Comparison of ENCODE assay signal across 20 cellular contexts in the genomic region with DNA sequence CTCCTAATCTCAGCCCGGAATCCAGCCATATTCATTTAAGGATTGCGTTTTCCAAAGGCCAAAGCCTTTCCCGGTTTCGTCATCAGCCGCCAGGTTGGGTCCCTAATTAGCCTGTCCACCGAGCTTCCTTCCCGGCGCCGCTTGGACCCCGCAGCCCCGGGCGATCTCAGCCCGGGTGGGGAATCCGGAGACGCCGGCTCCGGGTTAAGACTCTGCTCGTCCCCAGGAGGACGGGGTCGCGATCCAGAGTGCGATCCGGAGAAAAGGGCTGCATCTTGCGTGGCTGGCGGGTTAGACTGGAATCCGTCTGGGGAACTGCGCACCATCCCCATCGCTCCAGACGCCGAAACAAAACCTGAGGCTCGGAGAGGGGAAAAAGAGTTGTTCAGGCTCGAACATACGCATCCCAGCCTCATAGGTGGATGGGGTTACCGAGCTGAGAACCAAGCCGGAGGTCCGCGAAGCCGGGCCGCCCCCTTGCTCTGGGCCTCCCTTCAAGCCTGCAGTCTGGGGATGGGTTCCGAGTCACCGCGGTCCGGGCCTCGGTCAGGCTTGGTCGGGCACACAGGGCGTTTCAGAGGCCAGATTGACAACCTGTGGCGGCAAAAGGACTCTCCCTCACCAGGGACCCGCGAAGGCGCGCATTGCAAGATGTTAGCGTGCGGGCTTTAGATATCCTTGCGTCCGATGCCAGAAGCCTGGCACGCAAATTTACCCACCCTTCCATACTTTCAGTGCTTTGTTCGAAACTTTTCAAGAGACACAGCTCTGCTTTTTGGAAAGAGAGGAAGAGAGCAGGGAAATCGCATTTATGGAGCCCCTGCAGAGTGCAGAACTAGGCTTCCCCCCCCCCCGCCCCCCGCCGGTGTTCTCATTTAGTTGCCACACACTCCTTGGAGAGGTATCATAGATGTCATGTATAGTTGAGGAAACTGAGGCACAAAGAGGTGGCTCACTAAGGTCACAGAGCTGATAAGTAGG. TPM values are rescaled to one million over a fixed set of nuclear protein-coding genes. Genes with fewer than 3 reads are reported as not detected.
DNase-seq lines count a peak whose midpoint lies in the region; ATAC-seq, FAIRE-seq and TF ChIP-seq lines count a peak whose summit lies in the region.
"Had no signal": no experiment of that assay in that cellular context is flagged by ENCODE, and none has a peak within 500 bp of the region (broad histone marks: within the 10 kb centered on the region; RNA-seq: fewer than 3 reads in every experiment).

No MANE protein-coding gene starts in this region.

- H3K27ac Mint-ChIP-seq in activated naive CD4-positive, alpha-beta T cell treated with anti-CD3 and anti-CD28 coated beads, Interleukin-2, amount 10 ng/mL, durations not matched to agents 7 days and 5 days: peak overlapping the region; percentile 55
- no peak overlapping the region for H3K27ac Mint-ChIP-seq in activated naive CD4-positive, alpha-beta T cell treated with anti-CD3 and anti-CD28 coated beads, Interleukin-2, amount 50 U/mL, for 72 hours
- H3K27ac Mint-ChIP-seq in mesothelial cell of epicardium (peak overlapping the region; percentile 97), type B pancreatic cell (peak overlapping the region; percentile 89)
- H3K27ac Mint-ChIP-seq: activated T-helper 17 cell treated with anti-CD3 and anti-CD28 coated beads, Interleukin-2, amount 50 U/mL, for 72 hours had no signal

- H4K20me1 ChIP-seq in endothelial cell of umbilical vein (replicated peaks; ENCODE audit: control insufficient read depth, extremely low read depth, insufficient read depth, low read length): no peaks in the 10 kb centered on the region

- FAIRE-seq in endothelial cell of umbilical vein (lab: Jason Lieb, UNC): no peak
- FAIRE-seq: TTC549 had no signal

- TF ChIP-seq POLR2A in endothelial cell of umbilical vein (IDR thresholded peaks at IDR 0.05; ENCODE audit: low read depth, low read length): no peak

- ATAC-seq in activated naive CD4-positive, alpha-beta T cell treated with anti-CD3 and anti-CD28 coated beads, Interleukin-2, amount 50 U/mL, for 72 hours: no peak
- ATAC-seq in lower lobe of right lung: no peak
- ATAC-seq in GM19395 (IDR thresholded peaks at IDR 0.05; ENCODE audit: unreplicated experiment): no peak
- ATAC-seq: activated T-helper 17 cell treated with anti-CD3 and anti-CD28 coated beads, Interleukin-2, amount 50 U/mL, for 72 hours; left colon; Right ventricle myocardium inferior had no signal

- H3K4me3 ChIP-seq in endothelial cell of umbilical vein (replicated peaks in 1 of 3; ENCODE audit: insufficient read depth in 1 of 3, low read depth in 1 of 3, low read length in 3 of 3) (no peak overlapping the region), lower lobe of right lung (no peak overlapping the region)
- H3K4me3 ChIP-seq: breast epithelium had no signal

- dilution Hi-C loops in endothelial cell of umbilical vein (cut with MboI; ENCODE audit: extremely low pct_ligation_motif_present, low sequenced_read_pairs): no loop called here

- POLR2A ChIA-PET in endothelial cell of umbilical vein (lab: Charles Lee): no interaction called here

- intact Hi-C loops in endothelial cell of umbilical vein (cut with micrococcal nuclease): no loop called here
- intact Hi-C loops in lower lobe of right lung (cut with DNase I): no loop called here

- peaks cover 84% of the 10 kb centered on the region for H3K27me3 Mint-ChIP-seq in activated naive CD4-positive, alpha-beta T cell treated with anti-CD3 and anti-CD28 coated beads, Interleukin-2, amount 10 ng/mL, durations not matched to agents 7 days and 5 days
- H3K27me3 Mint-ChIP-seq in mesothelial cell of epicardium (ENCODE audit: low read depth): no peaks in the 10 kb centered on the region
- H3K27me3 Mint-ChIP-seq in type B pancreatic cell: peaks cover 92% of the 10 kb centered on the region

- H3K9me3 Mint-ChIP-seq in activated naive CD4-positive, alpha-beta T cell treated with anti-CD3 and anti-CD28 coated beads, Interleukin-2, amount 10 ng/mL, durations not matched to agents 7 days and 5 days: no peaks in the 10 kb centered on the region
- no peaks in the 10 kb centered on the region for H3K9me3 Mint-ChIP-seq in activated naive CD4-positive, alpha-beta T cell treated with anti-CD3 and anti-CD28 coated beads, Interleukin-2, amount 50 U/mL, for 72 hours
- no peaks in the 10 kb centered on the region for H3K9me3 Mint-ChIP-seq in mesothelial cell of epicardium
- no peaks in the 10 kb centered on the region for H3K9me3 Mint-ChIP-seq in type B pancreatic cell
- H3K9me3 Mint-ChIP-seq: activated T-helper 17 cell treated with anti-CD3 and anti-CD28 coated beads, Interleukin-2, amount 50 U/mL, for 72 hours had no signal

- H3K27me3 ChIP-seq in endothelial cell of umbilical vein (ENCODE audit: control insufficient read depth in 2 of 2, insufficient read depth in 2 of 2, low read length in 2 of 2): peaks cover 20 to 49% of the 10 kb centered on the region in 2 experiments
- H3K27me3 ChIP-seq in lower lobe of right lung (ENCODE audit: low read depth): peaks cover 86% of the 10 kb centered on the region

- no peaks in the 10 kb centered on the region for H3K4me1 ChIP-seq in endothelial cell of umbilical vein (ENCODE audit: control insufficient read depth, extremely low read depth, insufficient read depth, low read length)
- peaks cover 10% of the 10 kb centered on the region for H3K4me1 ChIP-seq in lower lobe of right lung
- H3K4me1 ChIP-seq: breast epithelium had no signal

- H3K4me2 ChIP-seq in endothelial cell of umbilical vein (ENCODE audit: insufficient read depth, low read length): no peak overlapping the region

- no peak overlapping the region for H3K27ac ChIP-seq in endothelial cell of umbilical vein (ENCODE audit: insufficient read depth, low read depth, low read length)
- no peak overlapping the region for H3K27ac ChIP-seq in lower lobe of right lung
- H3K27ac ChIP-seq: 22Rv1, breast epithelium, neutrophil had no signal

- H3K4me1 Mint-ChIP-seq in activated naive CD4-positive, alpha-beta T cell treated with anti-CD3 and anti-CD28 coated beads, Interleukin-2, amount 10 ng/mL, durations not matched to agents 7 days and 5 days: no peaks in the 10 kb centered on the region
- peaks cover 96% of the 10 kb centered on the region for H3K4me1 Mint-ChIP-seq in mesothelial cell of epicardium
- peaks cover 59% of the 10 kb centered on the region for H3K4me1 Mint-ChIP-seq in type B pancreatic cell (ENCODE audit: unreplicated experiment)
- H3K4me1 Mint-ChIP-seq: activated T-helper 17 cell treated with anti-CD3 and anti-CD28 coated beads, Interleukin-2, amount 50 U/mL, for 72 hours had no signal

- H3K9me3 ChIP-seq in endothelial cell of umbilical vein (replicated peaks; ENCODE audit: control insufficient read depth, insufficient read depth, low read length) (no peaks in the 10 kb centered on the region), lower lobe of right lung (no peaks in the 10 kb centered on the region)
- H3K9me3 ChIP-seq: breast epithelium, neutrophil had no signal

- no peak overlapping the region for H2AFZ ChIP-seq in endothelial cell of umbilical vein (ENCODE audit: low read depth, low read length)

- H3K36me3 Mint-ChIP-seq in activated naive CD4-positive, alpha-beta T cell treated with anti-CD3 and anti-CD28 coated beads, Interleukin-2, amount 10 ng/mL, durations not matched to agents 7 days and 5 days: peaks cover 3% of the 10 kb centered on the region
- H3K36me3 Mint-ChIP-seq in activated naive CD4-positive, alpha-beta T cell treated with anti-CD3 and anti-CD28 coated beads, Interleukin-2, amount 50 U/mL, for 72 hours: peaks cover 12 to 34% of the 10 kb centered on the region in 2 donors
- peaks cover 3% of the 10 kb centered on the region for H3K36me3 Mint-ChIP-seq in mesothelial cell of epicardium
- H3K36me3 Mint-ChIP-seq in type B pancreatic cell: peaks cover 35% of the 10 kb centered on the region

- CTCF ChIA-PET in activated naive CD4-positive, alpha-beta T cell treated with anti-CD3 and anti-CD28 coated beads, Interleukin-2, amount 10 ng/mL, durations not matched to agents 7 days and 5 days (lab: Charles Lee): no interaction called here
- CTCF ChIA-PET in endothelial cell of umbilical vein (lab: Charles Lee): no interaction called here

- H3K9ac ChIP-seq in endothelial cell of umbilical vein (replicated peaks; ENCODE audit: extremely low read depth, insufficient read depth, low read length): no peak overlapping the region

- BruUV-seq in endothelial cell of umbilical vein (replicated peaks; lab: Mats Ljungman, UMichigan): no TSS peak

- no peaks in the 10 kb centered on the region for H3K9me1 ChIP-seq in endothelial cell of umbilical vein (replicated peaks; ENCODE audit: control insufficient read depth, extremely low read depth, insufficient read depth, low read length)

- no peaks in the 10 kb centered on the region for H3K79me2 ChIP-seq in endothelial cell of umbilical vein (ENCODE audit: control insufficient read depth, insufficient read depth, low read length)

- no peak for DNase-seq in activated naive CD4-positive, alpha-beta T cell treated with anti-CD3 and anti-CD28 coated beads, Interleukin-2, amount 10 ng/mL, durations not matched to agents 7 days and 5 days
- no peak for DNase-seq in activated naive CD4-positive, alpha-beta T cell treated with anti-CD3 and anti-CD28 coated beads, Interleukin-2, amount 50 U/mL, for 72 hours (ENCODE audit: low spot score in 2 of 2)
- no peak for DNase-seq in endothelial cell of umbilical vein (ENCODE audit: low read depth, low spot score)
- no peak for DNase-seq in mesothelial cell of epicardium (ENCODE audit: low spot score in 2 of 2, unreplicated experiment in 2 of 2)
- DNase-seq in type B pancreatic cell (ENCODE audit: extremely low spot score, unreplicated experiment): no peak
- DNase-seq in D341Med (ENCODE audit: low spot score): no peak
- no peak for DNase-seq in lower lobe of right lung
- DNase-seq: activated CD4-positive, alpha-beta T cell treated with anti-CD3 and anti-CD28 coated beads for 48 hours; DND-41; foreskin melanocyte; left colon; NCI-H1436; NCI-H524 had no signal

- TF ChIP-seq CTCF in endothelial cell of umbilical vein (IDR thresholded peaks at IDR 0.05; ENCODE audit: extremely low read depth in 1 of 2, insufficient read depth in 1 of 2, low read depth in 1 of 2, low read length in 2 of 2) (no peak), mesothelial cell of epicardium (IDR thresholded peaks at IDR 0.05; ENCODE audit: unreplicated experiment) (no peak), type B pancreatic cell (conservative IDR thresholded peaks at IDR 0.05) (no peak), lower lobe of right lung (IDR thresholded peaks at IDR 0.05) (no peak)

- H3K4me3 Mint-ChIP-seq in activated naive CD4-positive, alpha-beta T cell treated with anti-CD3 and anti-CD28 coated beads, Interleukin-2, amount 10 ng/mL, durations not matched to agents 7 days and 5 days: no peak overlapping the region
- H3K4me3 Mint-ChIP-seq in mesothelial cell of epicardium (peak overlapping the region; percentile 70), type B pancreatic cell (peak overlapping the region; percentile 86)
- H3K4me3 Mint-ChIP-seq: activated T-helper 17 cell treated with anti-CD3 and anti-CD28 coated beads, Interleukin-2, amount 50 U/mL, for 72 hours had no signal

- H3K36me3 ChIP-seq in endothelial cell of umbilical vein (ENCODE audit: control insufficient read depth in 2 of 2, extremely low read depth in 1 of 2, insufficient read depth in 2 of 2, low read length in 2 of 2) (no peaks in the 10 kb centered on the region), lower lobe of right lung (no peaks in the 10 kb centered on the region)
- H3K36me3 ChIP-seq: breast epithelium, neutrophil had no signal

RNA-seq across cellular contexts. Expression of a gene that starts 7.9 kb away (rescaled TPM):
- total RNA-seq in activated naive CD4-positive, alpha-beta T cell treated with anti-CD3 and anti-CD28 coated beads, Interleukin-2, amount 50 U/mL, for 72 hours: not detected
- total RNA-seq in endothelial cell of umbilical vein (not detected in 2 replicates), mesothelial cell of epicardium (83.9 to 86.9 TPM (median 85.2 TPM) in 3 replicates), type B pancreatic cell (ENCODE audit: low replicate concordance) (55.6 and 69.7 TPM in 2 replicates), lower lobe of right lung (0.27 TPM)
- polyA plus RNA-seq in endothelial cell of umbilical vein: not detected in 2 replicates
- not detected in 2 replicates for polyA plus RNA-seq in endothelial cell of umbilical vein (2011; cell fraction: cytosol; rRNA removed)
- polyA plus RNA-seq in endothelial cell of umbilical vein (2011; cell fraction: nucleus; rRNA removed): not detected in 2 replicates
- polyA plus RNA-seq in endothelial cell of umbilical vein (2012): not detected in 2 replicates
- polyA minus RNA-seq in endothelial cell of umbilical vein: not detected in 2 replicates
- 0.41 TPM for polyA minus RNA-seq in endothelial cell of umbilical vein (2011; cell fraction: cytosol; rRNA and poly(A)+ RNA removed)
- not detected in 2 replicates for polyA minus RNA-seq in endothelial cell of umbilical vein (2011; cell fraction: nucleus; rRNA and poly(A)+ RNA removed)
- total RNA-seq: activated T-helper 17 cell treated with anti-CD3 and anti-CD28 coated beads, Interleukin-2, amount 50 U/mL, for 72 hours had no signal

Comparison
In these comparisons a context has a peak if more than half of its experiments do, and no peak if none do; other contexts are left out.
1. H3K27ac Mint-ChIP-seq: peak in activated naive CD4-positive, alpha-beta T cell treated with anti-CD3 and anti-CD28 coated beads, Interleukin-2, amount 10 ng/mL, durations not matched to agents 7 days and 5 days (single experiment), mesothelial cell of epicardium (single experiment) and type B pancreatic cell (single experiment); none in activated naive CD4-positive, alpha-beta T cell treated with anti-CD3 and anti-CD28 coated beads, Interleukin-2, amount 50 U/mL, for 72 hours (0 of 2).
2. RNA of a gene that starts 7.9 kb away (total RNA-seq): 83.9 to 86.9 TPM in mesothelial cell of epicardium and 55.6 to 69.7 TPM in type B pancreatic cell; 0.27 TPM in lower lobe of right lung (single experiment), not detected in endothelial cell of umbilical vein and not detected in activated naive CD4-positive, alpha-beta T cell treated with anti-CD3 and anti-CD28 coated beads, Interleukin-2, amount 50 U/mL, for 72 hours; every median in the first group is over 10 times any median in the second.